ENCODE assay signal across 24 cellular contexts in the genomic region with DNA sequence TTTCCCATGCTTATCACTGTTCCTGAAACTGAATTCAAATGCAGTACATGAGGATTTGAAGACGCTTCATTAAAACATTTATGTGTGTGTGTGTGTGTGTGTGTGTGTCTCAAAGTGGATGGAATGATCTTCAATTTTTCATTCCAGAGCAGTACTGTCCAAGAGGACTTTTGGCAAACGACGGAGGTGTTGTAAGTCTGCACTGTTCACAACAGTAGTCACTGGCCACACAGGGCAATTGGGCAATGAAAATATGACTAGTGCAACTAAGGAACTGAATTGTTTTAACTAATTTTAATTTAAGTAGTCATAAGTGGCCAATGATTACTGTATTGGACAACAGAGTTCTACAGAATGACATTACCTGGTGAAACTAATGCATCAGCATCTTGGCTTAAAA. TPM values are rescaled to one million over a fixed set of nuclear protein-coding genes. Genes with fewer than 3 reads are reported as not detected.
A peak's percentile ranks its signal among the peaks of the same experiment; 100 is the strongest.
DNase-seq lines count a peak whose midpoint lies in the region; TF ChIP-seq lines count a peak whose summit lies in the region.
"Had no signal": no experiment of that assay in that cellular context is flagged by ENCODE, and none has a peak within 500 bp of the region (broad histone marks: within the 10 kb centered on the region; RNA-seq: fewer than 3 reads in every experiment).

No MANE protein-coding gene starts in this region.

- DNase-seq in MCF 10A (ENCODE audit: unreplicated experiment) = peak; percentile 84
- DNase-seq in breast epithelium (ENCODE audit: low spot score in 2 of 2) = no peak
- peak in 4 of 7 donors; percentile 26 to 50 (median 31) for DNase-seq in adrenal gland
- DNase-seq in fibroblast of the aortic adventitia (ENCODE audit: low read depth) = peak; percentile 87
- peak; percentile 31 for DNase-seq in stromal cell of bone marrow (ENCODE audit: low read depth)
- DNase-seq in LoVo (ENCODE audit: low spot score) = no peak
- no peak for DNase-seq in ecto neural progenitor cell (ENCODE audit: low spot score)
- DNase-seq in activated CD4-positive, alpha-beta T cell treated with anti-CD3 and anti-CD28 coated beads for 48 hours = no peak
- DNase-seq: 8988T; activated CD8-positive, alpha-beta T cell treated with anti-CD3 and anti-CD28 coated beads, Interleukin-2, amount 10 ng/mL, durations not matched to agents 7 days and 5 days; activated T-cell treated with anti-CD3 and anti-CD28 coated beads, Interleukin-2, amount 50 U/mL, for 4 hours; brain microvascular endothelial cell; dermis blood vessel endothelial cell; GDM1; hypothalamus; MG63; NCI-H187; testis had no signal

- H3K9me3 ChIP-seq in breast epithelium (no peaks in the 10 kb centered on the region), adrenal gland (replicated peaks in 1 of 3) (no peaks in the 10 kb centered on the region)
- H3K9me3 ChIP-seq: MG63, testis had no signal

- no TSS peak for BruUV-seq in MCF 10A (replicated peaks; lab: Mats Ljungman, UMichigan)

- no peaks in the 10 kb centered on the region for H3K9me3 Mint-ChIP-seq in MCF 10A (ENCODE audit: unreplicated experiment)
- H3K9me3 Mint-ChIP-seq: activated naive CD4-positive, alpha-beta T cell treated with anti-CD3 and anti-CD28 coated beads, Interleukin-2, amount 50 U/mL, for 72 hours; activated T-cell treated with anti-CD3 and anti-CD28 coated beads, Interleukin-2, amount 50 U/mL, for 4 hours; CD14-positive monocyte; GM23338; mesothelial cell of epicardium; nephron; WTC11 had no signal

- H3K4me1 ChIP-seq in breast epithelium (peaks cover 0 to 10% of the 10 kb centered on the region in 2 donors), adrenal gland (replicated peaks in 1 of 2) (peaks cover 7 to 27% of the 10 kb centered on the region in 2 donors)

- TF ChIP-seq CTCF in MCF 10A (IDR thresholded peaks at IDR 0.05; ENCODE audit: unreplicated experiment) (no peak), breast epithelium (IDR thresholded peaks at IDR 0.05) (no peak), adrenal gland (IDR thresholded peaks at IDR 0.05) (no peak), fibroblast of the aortic adventitia (IDR thresholded peaks at IDR 0.05; ENCODE audit: insufficient read depth, low read length) (no peak)

- TF ChIP-seq POLR2A in breast epithelium (IDR thresholded peaks at IDR 0.05) = no peak
- TF ChIP-seq POLR2A in adrenal gland (IDR thresholded peaks at IDR 0.05) = no peak

- no peaks in the 10 kb centered on the region for H3K36me3 ChIP-seq in breast epithelium
- no peaks in the 10 kb centered on the region for H3K36me3 ChIP-seq in adrenal gland (replicated peaks in 1 of 2)
- H3K36me3 ChIP-seq: brain microvascular endothelial cell had no signal

- no peaks in the 10 kb centered on the region for H3K27me3 Mint-ChIP-seq in MCF 10A (ENCODE audit: insufficient read depth, unreplicated experiment)

- WGBS in adrenal gland, 4 donors = 64 to 77% (median 70%) methylated on average over 3 of the region's 3 CpGs

- H3K27me3 ChIP-seq in breast epithelium = no peaks in the 10 kb centered on the region
- H3K27me3 ChIP-seq in adrenal gland = no peaks in the 10 kb centered on the region
- H3K27me3 ChIP-seq: brain microvascular endothelial cell, MG63, testis had no signal

- H3K36me3 Mint-ChIP-seq in MCF 10A (ENCODE audit: insufficient read depth, unreplicated experiment) = no peaks in the 10 kb centered on the region
- H3K36me3 Mint-ChIP-seq: mesothelial cell of epicardium, WTC11 had no signal

- CTCF ChIA-PET in MCF 10A (lab: Yijun Ruan, JAX) = no interaction called here

- no peak overlapping the region for H3K4me3 ChIP-seq in breast epithelium
- no peak overlapping the region for H3K4me3 ChIP-seq in adrenal gland
- no peak overlapping the region for H3K4me3 ChIP-seq in fibroblast of the aortic adventitia (ENCODE audit: low read depth, low read length)
- H3K4me3 ChIP-seq: GM23338, MG63, testis had no signal

- H3K4me1 Mint-ChIP-seq in MCF 10A (ENCODE audit: insufficient read depth, unreplicated experiment) = peaks cover 45% of the 10 kb centered on the region

- POLR2A ChIA-PET in MCF 10A (lab: Yijun Ruan, JAX) = interaction anchor here (0.6 to 15.3 kb wide), 4 partner anchors 38 to 762 kb away, joined by 3 to 375 read pairs (median 4); a partner anchor contains a TSS

- no peak overlapping the region for H3K4me3 Mint-ChIP-seq in MCF 10A (ENCODE audit: unreplicated experiment)
- H3K4me3 Mint-ChIP-seq: activated CD8-positive, alpha-beta T cell treated with anti-CD3 and anti-CD28 coated beads, Interleukin-2, amount 10 ng/mL, durations not matched to agents 7 days and 5 days; activated T-cell treated with anti-CD3 and anti-CD28 coated beads, Interleukin-2, amount 50 U/mL, for 4 hours; CD14-positive monocyte; GM23338; mesothelial cell of epicardium; nephron; WTC11 had no signal

- no peak overlapping the region for H3K27ac ChIP-seq in breast epithelium
- no peak overlapping the region for H3K27ac ChIP-seq in adrenal gland
- H3K27ac ChIP-seq: brain microvascular endothelial cell, testis had no signal

- H3K27ac Mint-ChIP-seq in MCF 10A (ENCODE audit: low read depth, unreplicated experiment) = no peak overlapping the region
- H3K27ac Mint-ChIP-seq: activated CD8-positive, alpha-beta T cell treated with anti-CD3 and anti-CD28 coated beads, Interleukin-2, amount 10 ng/mL, durations not matched to agents 7 days and 5 days; GM23338; mesothelial cell of epicardium; nephron; WTC11 had no signal

- intact Hi-C loops in MCF 10A (cut with micrococcal nuclease) = no loop called here
- intact Hi-C loops in breast epithelium (cut with DNase I; ENCODE audit: low total_unique reads) = loop anchor here (10.0 kb wide), 1 partner anchor 66 kb away; a partner anchor contains a TSS
- intact Hi-C loops in adrenal gland (cut with DNase I) = loop anchor here in 1 of 2 donors (10.0 kb wide), 1 partner anchor 56 kb away; no protein-coding TSS in a partner anchor

RNA-seq across cellular contexts. Expression of a gene that starts 5.0 kb away (rescaled TPM):
- 31.8 and 37.6 TPM in 2 replicates for total RNA-seq in MCF 10A (2022)
- 10 to 100 TPM; 15.4 to 18.3 (median 16.3) TPM for total RNA-seq in breast epithelium
- 10 to 100 TPM in 4 of 8 donors, 1 to 10 TPM in 4; 7.8 to 16.0 (median 9.9) TPM for total RNA-seq in adrenal gland
- 10 to 100 TPM in 1 of 3 donors, 1 to 10 TPM in 2; 5.4 to 14.1 (median 7.2) TPM for polyA plus RNA-seq in adrenal gland
- 9.9 and 14.3 TPM in 2 replicates for total RNA-seq in fibroblast of the aortic adventitia (ENCODE audit: low replicate concordance)

RNA-seq across cellular contexts. Expression of a gene that starts 5.2 kb away (rescaled TPM):
- total RNA-seq in MCF 10A (2022) = 25.8 and 35.5 TPM in 2 replicates
- 10 to 100 TPM in 2 of 3 donors, 1 to 10 TPM in 1; 9.3 to 14.1 (median 12.7) TPM for total RNA-seq in breast epithelium
- total RNA-seq in adrenal gland = 10 to 100 TPM in 1 of 8 donors, 1 to 10 TPM in 7; 4.4 to 10.8 (median 8.1) TPM
- polyA plus RNA-seq in adrenal gland = 1 to 10 TPM; 2.3 to 4.6 (median 2.6) TPM
- total RNA-seq in fibroblast of the aortic adventitia (ENCODE audit: low replicate concordance) = 9.6 and 10.7 TPM in 2 replicates

Comparison
In these comparisons a context has a peak if more than half of its experiments do, and no peak if none do; other contexts are left out.
1. DNase-seq: peak in MCF 10A (single experiment), adrenal gland (4 of 7), fibroblast of the aortic adventitia (single experiment) and stromal cell of bone marrow (single experiment); none in breast epithelium (0 of 2), LoVo (single experiment), ecto neural progenitor cell (single experiment) and activated CD4-positive, alpha-beta T cell treated with anti-CD3 and anti-CD28 coated beads for 48 hours (single experiment).